ENCODE assay signal across 12 cellular contexts in the genomic region with DNA sequence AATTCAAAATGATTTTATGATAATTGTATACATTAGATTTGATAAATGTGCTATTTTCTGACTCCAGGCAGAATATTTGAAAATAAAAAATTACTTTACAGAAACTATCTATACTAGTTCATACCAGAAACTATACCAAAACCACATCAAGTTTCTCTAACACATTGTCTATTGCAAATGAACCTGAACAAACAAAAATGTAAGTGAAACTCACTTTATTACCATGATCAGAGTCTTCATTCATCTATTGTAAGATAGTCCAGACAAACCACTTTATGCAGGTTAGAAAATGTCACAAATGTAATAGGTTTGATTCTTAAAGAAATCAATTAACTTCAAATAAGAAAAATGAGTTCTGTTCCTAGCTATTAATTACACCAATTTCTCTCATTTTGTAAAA.
DNase-seq lines count a peak whose midpoint lies in the region; ATAC-seq and TF ChIP-seq lines count a peak whose summit lies in the region.
"Had no signal": no experiment of that assay in that cellular context is flagged by ENCODE, and none has a peak within 500 bp of the region (broad histone marks: within the 10 kb centered on the region; RNA-seq: fewer than 3 reads in every experiment).

No MANE protein-coding gene starts in this region.

- H3K4me1 ChIP-seq in upper lobe of right lung: no peaks in the 10 kb centered on the region
- H3K4me1 ChIP-seq in right cardiac atrium (ENCODE audit: control insufficient read depth, insufficient read depth, low read length): peaks cover 5% of the 10 kb centered on the region
- H3K4me1 ChIP-seq: left lung had no signal

- DNase-seq in GM12864 (ENCODE audit: low read depth) (peak; percentile 7), ACHN (no peak), upper lobe of right lung (no peak), right cardiac atrium (no peak)
- DNase-seq: activated CD8-positive, alpha-beta memory T cell treated with anti-CD3 and anti-CD28 coated beads for 24 hours; activated naive CD8-positive, alpha-beta T cell treated with anti-CD3 and anti-CD28 coated beads, Interleukin-2, amount 50 U/mL, for 24 hours; left lung; NCI-H187 had no signal

- no peaks in the 10 kb centered on the region for H3K27me3 ChIP-seq in upper lobe of right lung
- H3K27me3 ChIP-seq in right cardiac atrium (ENCODE audit: control insufficient read depth, insufficient read depth): no peaks in the 10 kb centered on the region
- H3K27me3 ChIP-seq: left lung had no signal

- H3K27ac ChIP-seq in upper lobe of right lung (no peak overlapping the region), right cardiac atrium (ENCODE audit: low read length) (no peak overlapping the region)
- H3K27ac ChIP-seq: left lung had no signal

- TF ChIP-seq CTCF in GM12864 (IDR thresholded peaks at IDR 0.05; ENCODE audit: low read depth, low read length, missing control alignments): no peak
- no peak for TF ChIP-seq CTCF in upper lobe of right lung (IDR thresholded peaks at IDR 0.05)

- no peaks in the 10 kb centered on the region for H3K36me3 ChIP-seq in upper lobe of right lung
- H3K36me3 ChIP-seq: left lung had no signal

- H3K9me3 ChIP-seq in upper lobe of right lung (no peaks in the 10 kb centered on the region), right cardiac atrium (ENCODE audit: control insufficient read depth, low read length) (no peaks in the 10 kb centered on the region)
- H3K9me3 ChIP-seq: left lung had no signal

- H3K4me3 ChIP-seq in GM12864 (ENCODE audit: low read depth, low read length) (no peak overlapping the region), upper lobe of right lung (no peak overlapping the region), right cardiac atrium (ENCODE audit: low read length) (no peak overlapping the region)
- H3K4me3 ChIP-seq: left lung had no signal

- peak; percentile 92 for ATAC-seq in GM19395 (IDR thresholded peaks at IDR 0.05; ENCODE audit: unreplicated experiment)
- ATAC-seq in HG02678 (IDR thresholded peaks at IDR 0.05; ENCODE audit: unreplicated experiment): peak; percentile 90
- peak; percentile 92 for ATAC-seq in HG03354 (IDR thresholded peaks at IDR 0.05; ENCODE audit: poor library complexity, severe bottlenecking, unreplicated experiment)
- ATAC-seq in activated CD4-positive, CD25-positive, alpha-beta regulatory T cell treated with anti-CD3 and anti-CD28 coated beads, Interleukin-2, amount 50 U/mL, for 24 hours: no peak
- ATAC-seq in upper lobe of right lung: no peak
- ATAC-seq in right cardiac atrium: no peak
- ATAC-seq: activated naive CD8-positive, alpha-beta T cell treated with anti-CD3 and anti-CD28 coated beads, Interleukin-2, amount 50 U/mL, for 24 hours; left lung had no signal

- intact Hi-C loops in upper lobe of right lung (cut with DNase I): no loop called here
- intact Hi-C loops in right cardiac atrium (cut with DNase I): no loop called here

- in situ Hi-C loops in ACHN (cut with HindIII; ENCODE audit: low pct_ligation_motif_present, low pct_unique_long_range_greater_than_20kb, low sequenced_read_pairs): no loop called here

Comparison
In these comparisons a context has a peak if more than half of its experiments do, and no peak if none do; other contexts are left out.
1. ATAC-seq: peak in GM19395 (single experiment), HG02678 (single experiment) and HG03354 (single experiment); none in activated CD4-positive, CD25-positive, alpha-beta regulatory T cell treated with anti-CD3 and anti-CD28 coated beads, Interleukin-2, amount 50 U/mL, for 24 hours (0 of 2), upper lobe of right lung (single experiment) and right cardiac atrium (0 of 2).